In the genomic region with DNA sequence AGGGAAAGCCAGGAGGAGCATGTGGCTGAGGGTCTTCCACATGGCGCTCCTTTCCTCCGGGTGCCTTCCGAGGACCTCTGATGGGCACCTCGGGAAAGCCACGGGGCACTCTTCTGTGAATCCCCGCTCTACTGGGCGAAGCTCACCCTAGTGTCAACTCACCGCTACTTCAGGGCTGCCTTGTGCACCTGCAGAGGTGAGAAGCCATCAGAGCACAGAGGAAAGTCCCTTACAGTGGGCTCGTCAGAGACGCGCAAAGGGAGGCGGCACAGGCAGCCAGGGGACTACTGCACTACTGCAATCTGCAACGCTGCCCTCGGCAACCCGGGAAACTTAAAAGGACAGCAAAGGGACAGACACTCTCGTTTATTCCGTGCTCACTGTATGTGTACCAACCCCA, we compare ENCODE assay signal across 10 cellular contexts. TPM values are rescaled to one million over a fixed set of nuclear protein-coding genes. Genes with fewer than 3 reads are reported as not detected.
A peak's percentile ranks its signal among the peaks of the same experiment; 100 is the strongest.
DNase-seq lines count a peak whose midpoint lies in the region; ATAC-seq and TF ChIP-seq lines count a peak whose summit lies in the region.
"Not testable (repeated sequence)": the region's sequence is repeated elsewhere in the genome, so short reads cannot be mapped to it uniquely, and the experiment has no call there.
"Had no signal": no experiment of that assay in that cellular context is flagged by ENCODE, and none has a peak within 500 bp of the region (broad histone marks: within the 10 kb centered on the region; RNA-seq: fewer than 3 reads in every experiment).

No MANE protein-coding gene starts in this region.

- not testable (repeated sequence) for H3K9me3 Mint-ChIP-seq in activated CD8-positive, alpha-beta T cell treated with anti-CD3 and anti-CD28 coated beads, Interleukin-2, amount 10 ng/mL, durations not matched to agents 7 days and 5 days (ENCODE audit: insufficient read depth); naive thymus-derived CD8-positive, alpha-beta T cell

- peak; percentile 26 for ATAC-seq in GM18505 (IDR thresholded peaks at IDR 0.05; ENCODE audit: unreplicated experiment)
- ATAC-seq in GM19324 (IDR thresholded peaks at IDR 0.05; ENCODE audit: low FRiP score, unreplicated experiment), result peak; percentile 24
- ATAC-seq in GM21515 (IDR thresholded peaks at IDR 0.05; ENCODE audit: unreplicated experiment), result peak; percentile 28
- peak; percentile 28 for ATAC-seq in HG02678 (IDR thresholded peaks at IDR 0.05; ENCODE audit: unreplicated experiment)
- ATAC-seq in HG03064 (IDR thresholded peaks at IDR 0.05; ENCODE audit: low read depth, unreplicated experiment), result peak; percentile 20
- ATAC-seq in HG03457 (IDR thresholded peaks at IDR 0.05; ENCODE audit: unreplicated experiment), result peak; percentile 22
- ATAC-seq in activated CD8-positive, alpha-beta T cell treated with anti-CD3 and anti-CD28 coated beads, Interleukin-2, amount 10 ng/mL, durations not matched to agents 7 days and 5 days, result peak; percentile 33
- peak; percentile 49 to 55 for ATAC-seq in naive thymus-derived CD8-positive, alpha-beta T cell

- DNase-seq in activated CD8-positive, alpha-beta T cell treated with anti-CD3 and anti-CD28 coated beads, Interleukin-2, amount 10 ng/mL, durations not matched to agents 7 days and 5 days; naive thymus-derived CD8-positive, alpha-beta T cell: not testable (repeated sequence)

- H3K4me3 Mint-ChIP-seq in activated CD8-positive, alpha-beta T cell treated with anti-CD3 and anti-CD28 coated beads, Interleukin-2, amount 10 ng/mL, durations not matched to agents 7 days and 5 days; naive thymus-derived CD8-positive, alpha-beta T cell: not testable (repeated sequence)

- CTCF ChIA-PET in activated CD8-positive, alpha-beta T cell treated with anti-CD3 and anti-CD28 coated beads, Interleukin-2, amount 10 ng/mL, durations not matched to agents 7 days and 5 days (lab: Charles Lee), result not testable (repeated sequence)

- POLR2A ChIA-PET in activated CD8-positive, alpha-beta T cell treated with anti-CD3 and anti-CD28 coated beads, Interleukin-2, amount 10 ng/mL, durations not matched to agents 7 days and 5 days (lab: Charles Lee); naive thymus-derived CD8-positive, alpha-beta T cell (lab: Charles Lee): not testable (repeated sequence)

- not testable (repeated sequence) for H3K27me3 Mint-ChIP-seq in activated CD8-positive, alpha-beta T cell treated with anti-CD3 and anti-CD28 coated beads, Interleukin-2, amount 10 ng/mL, durations not matched to agents 7 days and 5 days (ENCODE audit: low read depth); naive thymus-derived CD8-positive, alpha-beta T cell

- not testable (repeated sequence) for H3K4me1 Mint-ChIP-seq in activated CD8-positive, alpha-beta T cell treated with anti-CD3 and anti-CD28 coated beads, Interleukin-2, amount 10 ng/mL, durations not matched to agents 7 days and 5 days (ENCODE audit: low read depth); naive thymus-derived CD8-positive, alpha-beta T cell

- TF ChIP-seq POLR2A in GM18505 (IDR thresholded peaks at IDR 0.05; ENCODE audit: borderline replicate concordance, extremely low read depth, insufficient read depth, insufficient read length), result not testable (repeated sequence)

- H3K27ac Mint-ChIP-seq in activated CD8-positive, alpha-beta T cell treated with anti-CD3 and anti-CD28 coated beads, Interleukin-2, amount 10 ng/mL, durations not matched to agents 7 days and 5 days; naive thymus-derived CD8-positive, alpha-beta T cell: not testable (repeated sequence)

- H3K36me3 Mint-ChIP-seq in activated CD8-positive, alpha-beta T cell treated with anti-CD3 and anti-CD28 coated beads, Interleukin-2, amount 10 ng/mL, durations not matched to agents 7 days and 5 days (ENCODE audit: low read depth); naive thymus-derived CD8-positive, alpha-beta T cell: not testable (repeated sequence)

RNA-seq across cellular contexts. Expression of a gene that starts 1.4 kb away (rescaled TPM):
- total RNA-seq in activated CD8-positive, alpha-beta T cell treated with anti-CD3 and anti-CD28 coated beads, Interleukin-2, amount 10 ng/mL, durations not matched to agents 7 days and 5 days, result 10 to 100 TPM; 14.1 to 15.2 TPM
- total RNA-seq in naive thymus-derived CD8-positive, alpha-beta T cell, result 10 to 100 TPM; 15.4 to 16.8 TPM
- 1 to 10 TPM; 5.3 to 9.2 (median 9.2) TPM for polyA plus RNA-seq in naive thymus-derived CD8-positive, alpha-beta T cell

RNA-seq across cellular contexts. Expression of a gene that starts 50.5 kb away (rescaled TPM):
- total RNA-seq in activated CD8-positive, alpha-beta T cell treated with anti-CD3 and anti-CD28 coated beads, Interleukin-2, amount 10 ng/mL, durations not matched to agents 7 days and 5 days, result under 1 TPM; 0.42 to 0.87 TPM
- total RNA-seq in naive thymus-derived CD8-positive, alpha-beta T cell, result not detected
- polyA plus RNA-seq in naive thymus-derived CD8-positive, alpha-beta T cell, result under 1 TPM in 2 of 3 donors, not detected in 1; 0.09 to 0.19 TPM
- total RNA-seq: activated CD4-positive, alpha-beta memory T cell treated with anti-CD3 and anti-CD28 coated beads, Interleukin-2, amount 10 ng/mL, durations not matched to agents 7 days and 5 days had no signal
- polyA plus RNA-seq: AG04450 had no signal
